Comparison of ENCODE assay signal across 8 cellular contexts in the genomic region with DNA sequence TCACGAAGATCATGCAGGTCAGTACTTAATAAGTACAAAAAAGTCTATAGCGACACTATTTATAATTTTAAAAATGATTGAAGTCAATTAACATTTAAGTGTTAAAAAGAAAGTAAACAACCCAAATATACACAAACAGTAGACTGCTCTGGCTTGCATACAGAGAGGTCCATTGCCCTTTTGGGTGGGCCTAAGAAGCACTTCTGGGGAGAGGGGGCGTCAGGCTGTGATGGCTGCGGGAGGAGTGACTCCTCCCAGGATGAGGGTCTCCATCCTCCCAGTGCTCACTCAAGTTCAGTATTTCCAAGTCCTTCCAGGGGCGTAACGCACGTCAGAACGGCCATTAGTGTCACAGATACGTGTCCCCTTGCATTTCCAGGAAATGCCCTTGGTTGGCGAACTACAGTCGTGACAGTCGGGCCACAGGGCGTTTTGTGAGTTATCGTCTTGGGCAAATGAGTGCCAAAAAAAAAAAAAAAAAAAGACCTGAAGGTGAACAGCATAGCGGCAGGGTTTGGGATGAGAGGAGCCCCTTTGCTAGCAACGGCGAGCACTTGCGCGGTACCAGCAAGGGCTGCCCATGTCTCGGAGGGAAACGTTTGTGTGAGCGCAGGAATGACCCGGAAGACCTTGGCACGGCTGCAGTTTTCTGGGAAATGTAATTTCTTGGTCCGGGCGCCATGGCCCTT. TPM values are rescaled to one million over a fixed set of nuclear protein-coding genes. Genes with fewer than 3 reads are reported as not detected.
DNase-seq lines count a peak whose midpoint lies in the region; ATAC-seq and TF ChIP-seq lines count a peak whose summit lies in the region.

A gene with protein sequence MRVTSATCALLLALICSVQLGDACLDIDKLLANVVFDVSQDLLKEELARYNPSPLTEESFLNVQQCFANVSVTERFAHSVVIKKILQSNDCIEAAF (minus strand): TSS at position 463 of the 689 bp plus-strand sequence. CDS start 82,596 bp downstream, outside the sequence.

- H4K20me1 ChIP-seq in PC-3 (ENCODE audit: low read length) = no peaks in the 10 kb centered on the region
- no peaks in the 10 kb centered on the region for H4K20me1 ChIP-seq in hepatocyte (ENCODE audit: insufficient read depth, poor library complexity, severe bottlenecking)

- DNase-seq in PC-3 = peak; percentile 38
- DNase-seq in adipocyte (ENCODE audit: low read depth) = no peak
- DNase-seq in hepatocyte (ENCODE audit: low spot score) = no peak
- no peak for DNase-seq in central memory CD4-positive, alpha-beta T cell

- H2AFZ ChIP-seq in PC-3 (ENCODE audit: low read length) = peak within 1 kb of the TSS; percentile 96
- peak within 1 kb of the TSS; percentile 79 for H2AFZ ChIP-seq in hepatocyte

- BruUV-seq in PC-3 (replicated peaks; lab: Mats Ljungman, UMichigan) = TSS peak; percentile 67

- peaks cover 25% of the 10 kb centered on the region for H3K79me2 ChIP-seq in PC-3 (ENCODE audit: low read length)
- peaks cover 17% of the 10 kb centered on the region for H3K79me2 ChIP-seq in hepatocyte

- ATAC-seq in GM21786 (IDR thresholded peaks at IDR 0.05; ENCODE audit: unreplicated experiment) (peak; percentile 60), PC-3 (peak; percentile 79)

- POLR2A ChIA-PET in PC-3 (lab: Charles Lee; ENCODE audit: unreplicated experiment) = interaction anchor here (0.7 to 1.0 kb wide), 2 partner anchors 15 to 57 kb away, joined by 3 to 5 read pairs; a partner anchor contains a TSS

- H3K9me2 ChIP-seq in PC-3 (replicated peaks; ENCODE audit: low read length) = no peaks in the 10 kb centered on the region
- H3K9me2 ChIP-seq in hepatocyte (replicated peaks; ENCODE audit: insufficient read depth) = no peaks in the 10 kb centered on the region

- H3K9ac ChIP-seq in PC-3 (ENCODE audit: low read length) (peak within 1 kb of the TSS; percentile 97), adipocyte (ENCODE audit: low read length) (peak within 1 kb of the TSS; percentile 95), rectal smooth muscle tissue (ENCODE audit: low read length) (peak within 1 kb of the TSS; percentile 74)

- H3K4me2 ChIP-seq in PC-3 (ENCODE audit: low read length) = peak within 1 kb of the TSS; percentile 91
- peak within 1 kb of the TSS; percentile 90 for H3K4me2 ChIP-seq in hepatocyte

- no peaks in the 10 kb centered on the region for H3K27me3 ChIP-seq in PC-3 (ENCODE audit: low read length)
- H3K27me3 ChIP-seq in adipocyte (replicated peaks; ENCODE audit: control insufficient read depth, insufficient read depth, low read length) = no peaks in the 10 kb centered on the region
- H3K27me3 ChIP-seq in hepatocyte = no peaks in the 10 kb centered on the region
- H3K27me3 ChIP-seq in rectal smooth muscle tissue (ENCODE audit: control insufficient read depth, insufficient read depth, low read length) = no peaks in the 10 kb centered on the region

- H3K4me1 ChIP-seq in PC-3 (ENCODE audit: insufficient read depth, low read length) (peaks cover 16% of the 10 kb centered on the region), adipocyte (ENCODE audit: control insufficient read depth, insufficient read depth, low read length) (peaks cover 30% of the 10 kb centered on the region), hepatocyte (ENCODE audit: insufficient read depth) (peaks cover 23% of the 10 kb centered on the region), rectal smooth muscle tissue (ENCODE audit: control insufficient read depth, insufficient read depth, low read length) (peaks cover 5% of the 10 kb centered on the region)

- no peak for TF ChIP-seq EP300 in Ishikawa (IDR thresholded peaks at IDR 0.05; ENCODE audit: borderline replicate concordance)

- no peak for TF ChIP-seq CTCF in PC-3 (conservative IDR thresholded peaks at IDR 0.05; ENCODE audit: low read depth, low read length)
- no peak for TF ChIP-seq CTCF in hepatocyte (IDR thresholded peaks at IDR 0.05; ENCODE audit: poor library complexity)

- CTCF ChIA-PET in PC-3 (lab: Charles Lee) = no interaction called here

- 7% methylated on average over 26 of the region's 26 CpGs for WGBS in hepatocyte (ENCODE audit: low lambda C conversion rate, missing lambda C conversion rate)

- peak within 1 kb of the TSS; percentile 75 for H3K4me3 ChIP-seq in GM08714 (ENCODE audit: low read length)
- peak within 1 kb of the TSS; percentile 86 for H3K4me3 ChIP-seq in PC-3 (ENCODE audit: low read length)
- peak within 1 kb of the TSS; percentile 96 for H3K4me3 ChIP-seq in adipocyte (ENCODE audit: low read length)
- H3K4me3 ChIP-seq in hepatocyte = peak within 1 kb of the TSS; percentile 41
- peak within 1 kb of the TSS; percentile 68 for H3K4me3 ChIP-seq in rectal smooth muscle tissue (ENCODE audit: low read length)

- H3K27ac ChIP-seq in PC-3 (ENCODE audit: low read length) (peak within 1 kb of the TSS; percentile 81), hepatocyte (peak within 1 kb of the TSS; percentile 97), rectal smooth muscle tissue (ENCODE audit: low read depth, low read length) (peak within 1 kb of the TSS; percentile 98)

- TF ChIP-seq RAD21 in Ishikawa (IDR thresholded peaks at IDR 0.05; ENCODE audit: low read depth) = no peak

- H3K36me3 ChIP-seq in PC-3 (ENCODE audit: low read depth, low read length) = peaks cover 25% of the 10 kb centered on the region
- H3K36me3 ChIP-seq in adipocyte (ENCODE audit: control insufficient read depth, insufficient read depth, low read length, severe bottlenecking) = peaks cover 34% of the 10 kb centered on the region
- H3K36me3 ChIP-seq in hepatocyte (replicated peaks; ENCODE audit: insufficient read depth, low read depth) = peaks cover 3% of the 10 kb centered on the region
- peaks cover 13% of the 10 kb centered on the region for H3K36me3 ChIP-seq in rectal smooth muscle tissue (ENCODE audit: control insufficient read depth, insufficient read depth, low read length)

- no peaks in the 10 kb centered on the region for H3F3A ChIP-seq in PC-3 (ENCODE audit: low read length, unreplicated experiment)

- H3K9me3 ChIP-seq in PC-3 (ENCODE audit: low read length) (no peaks in the 10 kb centered on the region), adipocyte (ENCODE audit: control insufficient read depth, low read length) (peaks cover 19% of the 10 kb centered on the region), hepatocyte (ENCODE audit: low read depth) (peaks cover 16% of the 10 kb centered on the region)

- intact Hi-C loops in PC-3 (cut with micrococcal nuclease) = loop anchor here (2.0 kb wide), 1 partner anchor 56 kb away; no protein-coding TSS in a partner anchor

TF ChIP-seq in Ishikawa, 13 proteins besides CTCF, POLR2A, EP300 and RAD21:
- TF ChIP-seq TCF12 (IDR thresholded peaks at IDR 0.05; ENCODE audit: low read depth) = peak; percentile 61; the same call in 1 of the 2 replicates
- no peak for TF ChIP-seq FOXM1 (IDR thresholded peaks at IDR 0.05; ENCODE audit: borderline replicate concordance, low read depth)
- TF ChIP-seq EGR1 (IDR thresholded peaks at IDR 0.05) = 0 out of 2 replicates have a peak, but pooled peaks have one; percentile 33
- TF ChIP-seq TAF1 (IDR thresholded peaks at IDR 0.05; ENCODE audit: low read depth) = no peak
- TF ChIP-seq, protein P1, sequence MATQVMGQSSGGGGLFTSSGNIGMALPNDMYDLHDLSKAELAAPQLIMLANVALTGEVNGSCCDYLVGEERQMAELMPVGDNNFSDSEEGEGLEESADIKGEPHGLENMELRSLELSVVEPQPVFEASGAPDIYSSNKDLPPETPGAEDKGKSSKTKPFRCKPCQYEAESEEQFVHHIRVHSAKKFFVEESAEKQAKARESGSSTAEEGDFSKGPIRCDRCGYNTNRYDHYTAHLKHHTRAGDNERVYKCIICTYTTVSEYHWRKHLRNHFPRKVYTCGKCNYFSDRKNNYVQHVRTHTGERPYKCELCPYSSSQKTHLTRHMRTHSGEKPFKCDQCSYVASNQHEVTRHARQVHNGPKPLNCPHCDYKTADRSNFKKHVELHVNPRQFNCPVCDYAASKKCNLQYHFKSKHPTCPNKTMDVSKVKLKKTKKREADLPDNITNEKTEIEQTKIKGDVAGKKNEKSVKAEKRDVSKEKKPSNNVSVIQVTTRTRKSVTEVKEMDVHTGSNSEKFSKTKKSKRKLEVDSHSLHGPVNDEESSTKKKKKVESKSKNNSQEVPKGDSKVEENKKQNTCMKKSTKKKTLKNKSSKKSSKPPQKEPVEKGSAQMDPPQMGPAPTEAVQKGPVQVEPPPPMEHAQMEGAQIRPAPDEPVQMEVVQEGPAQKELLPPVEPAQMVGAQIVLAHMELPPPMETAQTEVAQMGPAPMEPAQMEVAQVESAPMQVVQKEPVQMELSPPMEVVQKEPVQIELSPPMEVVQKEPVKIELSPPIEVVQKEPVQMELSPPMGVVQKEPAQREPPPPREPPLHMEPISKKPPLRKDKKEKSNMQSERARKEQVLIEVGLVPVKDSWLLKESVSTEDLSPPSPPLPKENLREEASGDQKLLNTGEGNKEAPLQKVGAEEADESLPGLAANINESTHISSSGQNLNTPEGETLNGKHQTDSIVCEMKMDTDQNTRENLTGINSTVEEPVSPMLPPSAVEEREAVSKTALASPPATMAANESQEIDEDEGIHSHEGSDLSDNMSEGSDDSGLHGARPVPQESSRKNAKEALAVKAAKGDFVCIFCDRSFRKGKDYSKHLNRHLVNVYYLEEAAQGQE (IDR thresholded peaks at IDR 0.05; ENCODE audit: low read depth) = no peak
- no peak for TF ChIP-seq TEAD4 (IDR thresholded peaks at IDR 0.05)
- TF ChIP-seq, protein P2, sequence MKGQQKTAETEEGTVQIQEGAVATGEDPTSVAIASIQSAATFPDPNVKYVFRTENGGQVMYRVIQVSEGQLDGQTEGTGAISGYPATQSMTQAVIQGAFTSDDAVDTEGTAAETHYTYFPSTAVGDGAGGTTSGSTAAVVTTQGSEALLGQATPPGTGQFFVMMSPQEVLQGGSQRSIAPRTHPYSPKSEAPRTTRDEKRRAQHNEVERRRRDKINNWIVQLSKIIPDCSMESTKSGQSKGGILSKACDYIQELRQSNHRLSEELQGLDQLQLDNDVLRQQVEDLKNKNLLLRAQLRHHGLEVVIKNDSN (IDR thresholded peaks at IDR 0.05) = no peak
- TF ChIP-seq, protein P3, sequence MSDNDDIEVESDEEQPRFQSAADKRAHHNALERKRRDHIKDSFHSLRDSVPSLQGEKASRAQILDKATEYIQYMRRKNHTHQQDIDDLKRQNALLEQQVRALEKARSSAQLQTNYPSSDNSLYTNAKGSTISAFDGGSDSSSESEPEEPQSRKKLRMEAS (IDR thresholded peaks at IDR 0.05) = no peak
- TF ChIP-seq CREB1 (IDR thresholded peaks at IDR 0.05; ENCODE audit: low read depth) = no peak
- TF ChIP-seq YY1 (IDR thresholded peaks at IDR 0.05; ENCODE audit: low read depth) = peak; percentile 84
TF ChIP-seq in Ishikawa: peak in this region for 3.

RNA-seq across cellular contexts. Expression of the gene that starts here (rescaled TPM):
- total RNA-seq in PC-3 (2014; rRNA removed) (not detected in 2 replicates), hepatocyte (0.04 and 0.13 TPM in 2 replicates)
- not detected in 2 replicates for polyA plus RNA-seq in hepatocyte

Comparison
In these comparisons a context has a peak if more than half of its experiments do, and no peak if none do; other contexts are left out.
1. Peak in DNase-seq, ATAC-seq, H3K4me3 ChIP-seq, H3K27ac ChIP-seq, H3K9ac ChIP-seq and H3K4me2 ChIP-seq in PC-3; RNA of the gene not detected or under 1 TPM.
2. H3K4me3 ChIP-seq: peak in every context shown above with its lines; median percentile 96 in adipocyte; 86 in PC-3; 75 in GM08714; 68 in rectal smooth muscle tissue; 41 in hepatocyte.